8 cellular contexts compared by ENCODE assay signal in the genomic region with DNA sequence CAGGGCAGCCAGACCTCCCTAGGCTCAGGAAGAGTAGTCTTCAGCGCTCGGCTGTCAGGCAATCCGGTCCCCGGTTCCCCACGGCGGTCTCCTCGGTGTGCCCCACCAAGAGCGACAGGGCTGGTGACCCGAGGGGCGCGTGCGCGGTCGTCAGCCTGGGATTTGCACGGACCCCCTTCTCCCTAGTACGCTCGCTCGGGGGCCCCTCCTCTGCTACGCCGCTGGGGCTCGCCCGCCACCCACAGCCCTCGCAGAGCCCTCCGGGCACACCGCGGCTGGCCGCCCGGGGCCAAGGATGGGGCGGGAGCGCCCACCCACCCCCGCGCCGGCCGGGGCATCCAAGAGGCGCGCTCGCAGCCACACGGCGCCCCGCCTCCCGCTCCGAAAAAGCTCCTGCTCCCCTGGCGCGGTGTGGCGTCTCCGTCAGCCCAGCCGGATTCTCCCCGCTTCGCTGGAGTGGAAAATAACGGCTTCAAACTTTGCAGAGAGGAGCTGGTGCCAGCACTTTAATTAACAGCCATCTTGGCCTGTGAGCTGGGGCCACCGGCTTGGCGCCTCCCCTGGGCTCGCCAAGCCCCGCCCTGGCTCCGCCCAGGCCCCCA. TPM values are rescaled to one million over a fixed set of nuclear protein-coding genes. Genes with fewer than 3 reads are reported as not detected.
A peak's percentile ranks its signal among the peaks of the same experiment; 100 is the strongest.
DNase-seq lines count a peak whose midpoint lies in the region; ATAC-seq and TF ChIP-seq lines count a peak whose summit lies in the region.

No MANE protein-coding gene starts in this region.

- peaks cover 72% of the 10 kb centered on the region for H3K27me3 Mint-ChIP-seq in T-helper 1 cell treated with Interleukin-12 subunit alpha and Interleukin-12 subunit beta and Interleukin-4 antibody, amounts not matched to agents 30 μg/mL and 1 μg/mL, for 36 hours (ENCODE audit: low read depth)
- peaks cover 82% of the 10 kb centered on the region for H3K27me3 Mint-ChIP-seq in neural crest cell (ENCODE audit: low read depth)

- H3K4me1 ChIP-seq in SK-N-SH (ENCODE audit: control insufficient read depth in 1 of 2, insufficient read depth in 2 of 2, low read depth in 1 of 2, low read length in 1 of 2): peaks cover 0 to 25% of the 10 kb centered on the region in 2 experiments; a peak in 1 of 4 replicates

- no peaks in the 10 kb centered on the region for H3K9me3 Mint-ChIP-seq in T-helper 1 cell treated with Interleukin-12 subunit alpha and Interleukin-12 subunit beta and Interleukin-4 antibody, amounts not matched to agents 30 μg/mL and 1 μg/mL, for 36 hours
- H3K9me3 Mint-ChIP-seq in neural crest cell: no peaks in the 10 kb centered on the region

- H3F3A ChIP-seq in SK-N-SH (replicated peaks; ENCODE audit: insufficient read depth): peaks cover 10% of the 10 kb centered on the region

- peaks cover 20% of the 10 kb centered on the region for H3K4me1 Mint-ChIP-seq in T-helper 1 cell treated with Interleukin-12 subunit alpha and Interleukin-12 subunit beta and Interleukin-4 antibody, amounts not matched to agents 30 μg/mL and 1 μg/mL, for 36 hours (ENCODE audit: low read depth)
- peaks cover 20% of the 10 kb centered on the region for H3K4me1 Mint-ChIP-seq in neural crest cell

- TF ChIP-seq RAD21 in SK-N-SH (IDR thresholded peaks at IDR 0.05; ENCODE audit: low read length): no peak

- H3K27me3 ChIP-seq in SK-N-SH (ENCODE audit: insufficient read depth): peaks cover 8% of the 10 kb centered on the region; the same call in 1 of the 2 replicates

- peak overlapping the region; percentile 69 for H3K4me2 ChIP-seq in SK-N-SH

- peak overlapping the region; percentile 55; the same call in 1 of the 2 replicates for H3K9ac ChIP-seq in SK-N-SH

- H3K36me3 ChIP-seq in SK-N-SH (replicated peaks in 1 of 2; ENCODE audit: control insufficient read depth in 1 of 2, insufficient read depth in 2 of 2, low read length in 1 of 2): no peaks in the 10 kb centered on the region

- no peaks in the 10 kb centered on the region for H3K9me3 ChIP-seq in SK-N-SH

- H3K36me3 Mint-ChIP-seq in T-helper 1 cell treated with Interleukin-12 subunit alpha and Interleukin-12 subunit beta and Interleukin-4 antibody, amounts not matched to agents 30 μg/mL and 1 μg/mL, for 36 hours (ENCODE audit: low read depth): no peaks in the 10 kb centered on the region
- H3K36me3 Mint-ChIP-seq in neural crest cell (ENCODE audit: low read depth): no peaks in the 10 kb centered on the region

- no peak overlapping the region for H3K27ac Mint-ChIP-seq in T-helper 1 cell treated with Interleukin-12 subunit alpha and Interleukin-12 subunit beta and Interleukin-4 antibody, amounts not matched to agents 30 μg/mL and 1 μg/mL, for 36 hours
- H3K27ac Mint-ChIP-seq in neural crest cell (ENCODE audit: unreplicated experiment): no peak overlapping the region

- CTCF ChIA-PET in SK-N-SH (lab: Yijun Ruan, JAX): interaction anchor here (1.3 to 3.2 kb wide), 8 partner anchors 10 to 129 kb away, joined by 3 to 33 read pairs (median 6); no protein-coding TSS in a partner anchor

- H3K9me2 ChIP-seq in SK-N-SH: no peaks in the 10 kb centered on the region

- no peaks in the 10 kb centered on the region for H3K79me2 ChIP-seq in SK-N-SH (ENCODE audit: insufficient read depth)

- peak overlapping the region; percentile 82 for H3K4me3 Mint-ChIP-seq in T-helper 1 cell treated with Interleukin-12 subunit alpha and Interleukin-12 subunit beta and Interleukin-4 antibody, amounts not matched to agents 30 μg/mL and 1 μg/mL, for 36 hours
- H3K4me3 Mint-ChIP-seq in neural crest cell: peak overlapping the region; percentile 87

- H3K4me3 ChIP-seq in SK-N-SH (ENCODE audit: low read depth in 2 of 2, low read length in 1 of 2) (peak overlapping the region; percentile 59 to 62), epithelial cell of proximal tubule (ENCODE audit: low read depth, low read length) (peak overlapping the region; percentile 52)

- H4K20me1 ChIP-seq in SK-N-SH (ENCODE audit: insufficient read depth): no peaks in the 10 kb centered on the region

- H3K27ac ChIP-seq in SK-N-SH (ENCODE audit: low read depth in 2 of 2, low read length in 1 of 2): peak overlapping the region in 1 of 2 experiments; percentile 30; a peak in 1 of 4 replicates

- TF ChIP-seq EP300 in SK-N-SH (IDR thresholded peaks at IDR 0.05; ENCODE audit: borderline replicate concordance in 1 of 2, low read depth in 1 of 2, low read length in 1 of 2): no peak

- POLR2A ChIA-PET in SK-N-SH (lab: Yijun Ruan, JAX): interaction anchor here (0.6 to 1.4 kb wide), 4 partner anchors 13 to 103 kb away, joined by 3 to 4 read pairs (median 4); no protein-coding TSS in a partner anchor

- ATAC-seq in GM19395 (IDR thresholded peaks at IDR 0.05; ENCODE audit: unreplicated experiment) (no peak), GM19324 (IDR thresholded peaks at IDR 0.05; ENCODE audit: low FRiP score, unreplicated experiment) (no peak), HG02759 (IDR thresholded peaks at IDR 0.05; ENCODE audit: unreplicated experiment) (no peak)

- DNase-seq in T-helper 1 cell: no peak
- peak; percentile 77 for DNase-seq in SK-N-SH
- no peak for DNase-seq in epithelial cell of proximal tubule (ENCODE audit: low read depth)
- DNase-seq in neural crest cell (ENCODE audit: low read depth, low spot score): peak; percentile 33

- peak overlapping the region; percentile 97 for H2AFZ ChIP-seq in SK-N-SH (ENCODE audit: low read depth)

- 19% methylated on average over 25 of the region's 55 CpGs for WGBS in SK-N-SH (ENCODE audit: low lambda C conversion rate)

- no peak for TF ChIP-seq CTCF in SK-N-SH (IDR thresholded peaks at IDR 0.05)
- no peak for TF ChIP-seq CTCF in epithelial cell of proximal tubule (conservative IDR thresholded peaks at IDR 0.05; ENCODE audit: low read depth, low read length)
- no peak for TF ChIP-seq CTCF in neural crest cell (conservative IDR thresholded peaks at IDR 0.05)

TF ChIP-seq in SK-N-SH, 30 proteins besides CTCF, POLR2A, EP300 and RAD21:
- TF ChIP-seq, protein P1, sequence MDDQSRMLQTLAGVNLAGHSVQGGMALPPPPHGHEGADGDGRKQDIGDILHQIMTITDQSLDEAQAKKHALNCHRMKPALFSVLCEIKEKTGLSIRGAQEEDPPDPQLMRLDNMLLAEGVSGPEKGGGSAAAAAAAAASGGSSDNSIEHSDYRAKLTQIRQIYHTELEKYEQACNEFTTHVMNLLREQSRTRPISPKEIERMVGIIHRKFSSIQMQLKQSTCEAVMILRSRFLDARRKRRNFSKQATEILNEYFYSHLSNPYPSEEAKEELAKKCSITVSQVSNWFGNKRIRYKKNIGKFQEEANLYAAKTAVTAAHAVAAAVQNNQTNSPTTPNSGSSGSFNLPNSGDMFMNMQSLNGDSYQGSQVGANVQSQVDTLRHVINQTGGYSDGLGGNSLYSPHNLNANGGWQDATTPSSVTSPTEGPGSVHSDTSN (IDR thresholded peaks at IDR 0.05): 0 out of 2 replicates have a peak, but pooled peaks have one; percentile 19
- TF ChIP-seq YY1 (IDR thresholded peaks at IDR 0.05; ENCODE audit: low read depth) (0 out of 2 replicates have a peak, but pooled peaks have one; percentile 41), TAF1 (IDR thresholded peaks at IDR 0.05; ENCODE audit: borderline replicate concordance, low read depth, low read length) (no peak)

RNA-seq across cellular contexts. Expression of a gene that starts 2.1 kb away (rescaled TPM):
- polyA plus RNA-seq in SK-N-SH (2012; rRNA removed): 5.4 and 11.9 TPM in 2 replicates
- polyA plus RNA-seq in SK-N-SH (2012; cell fraction: cytosol; rRNA removed): 4.7 and 10.1 TPM in 2 replicates
- 3.3 and 3.6 TPM in 2 replicates for polyA plus RNA-seq in SK-N-SH (2012; cell fraction: nucleus; rRNA removed)
- 0.22 TPM in 1 of 2 replicates, not detected in the other for total RNA-seq in epithelial cell of proximal tubule
- total RNA-seq in neural crest cell: 7.1 and 7.7 TPM in 2 replicates

RNA-seq across cellular contexts. Expression of a gene that starts 22.7 kb away (rescaled TPM):
- 12.6 and 14.7 TPM in 2 replicates for polyA plus RNA-seq in SK-N-SH (2012; rRNA removed)
- polyA plus RNA-seq in SK-N-SH (2012; cell fraction: cytosol; rRNA removed): 4.0 and 7.1 TPM in 2 replicates
- 40.0 and 52.6 TPM in 2 replicates for polyA plus RNA-seq in SK-N-SH (2012; cell fraction: nucleus; rRNA removed)
- total RNA-seq in epithelial cell of proximal tubule (22.5 and 26.3 TPM in 2 replicates), neural crest cell (87.3 and 93.1 TPM in 2 replicates)

RNA-seq across cellular contexts. Expression of a gene that starts 54.9 kb away (rescaled TPM):
- 0.48 and 0.71 TPM in 2 replicates for polyA plus RNA-seq in SK-N-SH (2012; rRNA removed)
- polyA plus RNA-seq in SK-N-SH (2012; cell fraction: cytosol; rRNA removed): 0.23 and 0.35 TPM in 2 replicates
- polyA plus RNA-seq in SK-N-SH (2012; cell fraction: nucleus; rRNA removed): 0.36 and 0.44 TPM in 2 replicates
- total RNA-seq in epithelial cell of proximal tubule: 0.58 and 1.0 TPM in 2 replicates
- not detected in 2 replicates for total RNA-seq in neural crest cell

Comparison
In these comparisons a context has a peak if more than half of its experiments do, and no peak if none do; other contexts are left out.
1. DNase-seq: peak in SK-N-SH (single experiment) and neural crest cell (single experiment); none in T-helper 1 cell (0 of 5) and epithelial cell of proximal tubule (single experiment).